In the genomic region with DNA sequence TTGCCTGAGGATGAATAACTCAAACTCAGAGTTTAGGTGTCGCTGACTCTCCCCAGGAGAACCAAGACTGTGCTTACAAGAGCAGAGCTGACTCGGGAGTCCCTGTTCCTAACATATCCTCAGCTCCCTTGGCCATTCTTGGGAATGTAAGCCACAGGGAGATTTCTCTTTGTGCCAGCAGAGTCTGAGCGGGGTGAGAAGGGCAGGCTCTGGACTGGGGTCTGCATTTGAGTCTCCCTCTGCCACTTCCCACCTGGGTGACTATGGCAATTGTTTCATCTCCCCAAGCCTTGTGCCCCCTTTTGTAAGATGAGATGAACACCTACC, we compare ENCODE assay signal across 22 cellular contexts.
DNase-seq lines count a peak whose midpoint lies in the region; ATAC-seq and TF ChIP-seq lines count a peak whose summit lies in the region.
"Had no signal": no experiment of that assay in that cellular context is flagged by ENCODE, and none has a peak within 500 bp of the region (broad histone marks: within the 10 kb centered on the region; RNA-seq: fewer than 3 reads in every experiment).

No MANE protein-coding gene starts in this region.

- no peak overlapping the region for H3K27ac Mint-ChIP-seq in progenitor cell of endocrine pancreas

- intact Hi-C loops in left ventricle myocardium superior (cut with micrococcal nuclease) (no loop called here), lower lobe of right lung (cut with DNase I) (no loop called here)

- H3K9ac ChIP-seq in subcutaneous abdominal adipose tissue (ENCODE audit: low read length in 5 of 5) = no peak overlapping the region
- H3K9ac ChIP-seq: GM23248 had no signal

- no peaks in the 10 kb centered on the region for H3K36me3 ChIP-seq in lower lobe of right lung
- no peaks in the 10 kb centered on the region for H3K36me3 ChIP-seq in subcutaneous abdominal adipose tissue (ENCODE audit: control insufficient read depth in 5 of 5, insufficient read depth in 5 of 5, low read length in 5 of 5)

- H3K9me3 ChIP-seq in lower lobe of right lung (no peaks in the 10 kb centered on the region), subcutaneous abdominal adipose tissue (ENCODE audit: control insufficient read depth in 5 of 5, low read length in 5 of 5) (no peaks in the 10 kb centered on the region)
- H3K9me3 ChIP-seq: A549 had no signal

- H3K9me3 Mint-ChIP-seq in progenitor cell of endocrine pancreas (ENCODE audit: low read depth) = no peaks in the 10 kb centered on the region

- H3K27me3 Mint-ChIP-seq in progenitor cell of endocrine pancreas = no peaks in the 10 kb centered on the region

- peak; percentile 48 for ATAC-seq in left ventricle myocardium superior
- ATAC-seq in lower lobe of right lung = peak in 1 of 2 donors; percentile 7
- ATAC-seq in GM18520 (IDR thresholded peaks at IDR 0.05; ENCODE audit: unreplicated experiment) = no peak
- ATAC-seq: A549, GM12878 had no signal

- peaks cover 11% of the 10 kb centered on the region for H3K4me1 Mint-ChIP-seq in progenitor cell of endocrine pancreas (ENCODE audit: low read depth)

- H3K4me1 ChIP-seq in lower lobe of right lung = peaks cover 6% of the 10 kb centered on the region
- peaks cover 7 to 33% (median 28%) of the 10 kb centered on the region in 5 donors for H3K4me1 ChIP-seq in subcutaneous abdominal adipose tissue (ENCODE audit: control insufficient read depth in 5 of 5, insufficient read depth in 5 of 5, low read length in 5 of 5)
- H3K4me1 ChIP-seq: A549 had no signal

- H3K36me3 Mint-ChIP-seq in progenitor cell of endocrine pancreas (ENCODE audit: insufficient read depth) = no peaks in the 10 kb centered on the region

- TF ChIP-seq CTCF in coronary artery (IDR thresholded peaks at IDR 0.05) = no peak
- no peak for TF ChIP-seq CTCF in lower lobe of right lung (IDR thresholded peaks at IDR 0.05)
- no peak for TF ChIP-seq CTCF in progenitor cell of endocrine pancreas (IDR thresholded peaks at IDR 0.05; ENCODE audit: unreplicated experiment)

- H3K27ac ChIP-seq in coronary artery = peak overlapping the region; percentile 69 to 75
- H3K27ac ChIP-seq in lower lobe of right lung = peak overlapping the region; percentile 46
- peak overlapping the region; percentile 59 for H3K27ac ChIP-seq in subcutaneous abdominal adipose tissue (ENCODE audit: low read depth, low read length)
- H3K27ac ChIP-seq: A549, GM23248, PC-9 had no signal

- H3K4me3 Mint-ChIP-seq in progenitor cell of endocrine pancreas (ENCODE audit: low read depth) = no peak overlapping the region

- H3K27me3 ChIP-seq in lower lobe of right lung (ENCODE audit: low read depth) = no peaks in the 10 kb centered on the region
- H3K27me3 ChIP-seq in subcutaneous abdominal adipose tissue (ENCODE audit: control insufficient read depth in 5 of 5, insufficient read depth in 4 of 5, low read length in 5 of 5) = no peaks in the 10 kb centered on the region

- no peak for DNase-seq in coronary artery (ENCODE audit: low spot score)
- no peak for DNase-seq in left ventricle myocardium superior
- no peak for DNase-seq in lower lobe of right lung
- no peak for DNase-seq in progenitor cell of endocrine pancreas (ENCODE audit: low spot score, unreplicated experiment)
- DNase-seq in NCI-H2029 treated with DMSO at 0.1 percent for 48 hours (lab: John Stamatoyannopoulos, UW) = no peak
- no peak for DNase-seq in glomerular visceral epithelial cell (ENCODE audit: extremely low spot score)
- DNase-seq: C1 segment of cervical spinal cord, DMS 273 treated with DMSO at 0.1 percent for 48 hours, GDM1, GM23248, HCEC 1CT, KBM-7, MV-4-11, NCI-H1417 treated with DMSO at 0.1 percent for 48 hours, NCI-H2081, NCI-H510A, NCI-H774, PC-9 had no signal

- H3K4me3 ChIP-seq in coronary artery = peak overlapping the region; percentile 15
- no peak overlapping the region for H3K4me3 ChIP-seq in lower lobe of right lung
- peak overlapping the region in 2 of 5 donors; percentile 3 to 38 for H3K4me3 ChIP-seq in subcutaneous abdominal adipose tissue (ENCODE audit: low read depth in 1 of 5, low read length in 5 of 5)
- H3K4me3 ChIP-seq: A549, GM12878, GM23248, PC-9 had no signal
